ENCODE assay signal across 15 cellular contexts in genomic region chr3:139574026-139574947, GRCh38. TPM values are rescaled to one million over a fixed set of nuclear protein-coding genes. Genes with fewer than 3 reads are reported as not detected.
DNase-seq lines count a peak whose midpoint lies in the region; ATAC-seq and TF ChIP-seq lines count a peak whose summit lies in the region.
"Had no signal": no experiment of that assay in that cellular context is flagged by ENCODE, and none has a peak within 500 bp of the region (broad histone marks: within the 10 kb centered on the region; RNA-seq: fewer than 3 reads in every experiment).

No MANE protein-coding gene starts in this region.

- peaks cover 44% of the 10 kb centered on the region for H3K4me1 Mint-ChIP-seq in CD14-positive monocyte
- H3K4me1 Mint-ChIP-seq: activated CD8-positive, alpha-beta memory T cell treated with anti-CD3 and anti-CD28 coated beads, Interleukin-2, amount 10 ng/mL, durations not matched to agents 7 days and 5 days had no signal

- ATAC-seq in SK-N-SH treated with all-trans-retinoic acid at 6 μM for 48 hours: no peak
- no peak for ATAC-seq in GM19463 (IDR thresholded peaks at IDR 0.05; ENCODE audit: unreplicated experiment)
- no peak for ATAC-seq in GM18861 (IDR thresholded peaks at IDR 0.05; ENCODE audit: unreplicated experiment)
- ATAC-seq in HG02870 (IDR thresholded peaks at IDR 0.05; ENCODE audit: unreplicated experiment): no peak
- ATAC-seq: activated CD8-positive, alpha-beta memory T cell treated with anti-CD3 and anti-CD28 coated beads, Interleukin-2, amount 10 ng/mL, durations not matched to agents 7 days and 5 days; activated naive CD4-positive, alpha-beta T cell treated with anti-CD3 and anti-CD28 coated beads, Interleukin-2, amount 50 U/mL, for 72 hours; stimulated activated naive CD8-positive, alpha-beta T cell treated with anti-CD3 and anti-CD28 coated beads, Interleukin-15, Interleukin-2, amounts not matched to agents 100 U/mL and 50 U/mL, for 24 hours had no signal

- peaks cover 0 to 2% (median 1%) of the 10 kb centered on the region in 3 donors for H3K27me3 Mint-ChIP-seq in CD14-positive monocyte (ENCODE audit: low read depth in 3 of 3)
- H3K27me3 Mint-ChIP-seq: activated CD8-positive, alpha-beta memory T cell treated with anti-CD3 and anti-CD28 coated beads, Interleukin-2, amount 10 ng/mL, durations not matched to agents 7 days and 5 days had no signal

- H3K9me3 Mint-ChIP-seq in CD14-positive monocyte: peaks cover 2 to 9% (median 5%) of the 10 kb centered on the region in 7 donors

- intact Hi-C loops in CD14-positive monocyte (cut with micrococcal nuclease): no loop called here

- peak; percentile 20 for TF ChIP-seq CTCF in CD14-positive monocyte (IDR thresholded peaks at IDR 0.05)

- H3K27ac Mint-ChIP-seq in CD14-positive monocyte: peak overlapping the region in 3 of 7 donors; percentile 46 to 62 (median 60)
- H3K27ac Mint-ChIP-seq: activated CD8-positive, alpha-beta memory T cell treated with anti-CD3 and anti-CD28 coated beads, Interleukin-2, amount 10 ng/mL, durations not matched to agents 7 days and 5 days; activated naive CD4-positive, alpha-beta T cell treated with anti-CD3 and anti-CD28 coated beads, Interleukin-2, amount 50 U/mL, for 72 hours had no signal

- no peak overlapping the region for H3K4me3 Mint-ChIP-seq in CD14-positive monocyte
- H3K4me3 Mint-ChIP-seq: activated CD8-positive, alpha-beta memory T cell treated with anti-CD3 and anti-CD28 coated beads, Interleukin-2, amount 10 ng/mL, durations not matched to agents 7 days and 5 days had no signal

- no peak for DNase-seq in CD14-positive monocyte (ENCODE audit: low spot score)
- DNase-seq in NCI-H1092 treated with DMSO at 0.1 percent for 48 hours (lab: John Stamatoyannopoulos, UW): peak; percentile 80
- peak; percentile 11 for DNase-seq in iris pigment epithelial cell (ENCODE audit: low read depth)
- no peak for DNase-seq in ecto neural progenitor cell (ENCODE audit: low spot score)
- DNase-seq: activated CD8-positive, alpha-beta memory T cell treated with anti-CD3 and anti-CD28 coated beads, Interleukin-2, amount 10 ng/mL, durations not matched to agents 7 days and 5 days; AML-193; cortex of kidney; IMR-90; stimulated activated CD4-positive, alpha-beta T cell treated with anti-CD3 and anti-CD28 coated beads, Interleukin-4, amount 100 ng/mL, for 24 hours; stimulated activated naive CD8-positive, alpha-beta T cell treated with anti-CD3 and anti-CD28 coated beads, Interleukin-15, Interleukin-2, amounts not matched to agents 100 U/mL and 50 U/mL, for 24 hours had no signal

- peaks cover 6 to 15% of the 10 kb centered on the region in 2 donors for H3K36me3 Mint-ChIP-seq in CD14-positive monocyte
- H3K36me3 Mint-ChIP-seq: activated CD8-positive, alpha-beta memory T cell treated with anti-CD3 and anti-CD28 coated beads, Interleukin-2, amount 10 ng/mL, durations not matched to agents 7 days and 5 days had no signal

TF ChIP-seq in SK-N-SH treated with all-trans-retinoic acid at 6 μM for 48 hours, 23 proteins besides CTCF, POLR2A, EP300 and RAD21:
- peak; percentile 14; the same call in 1 of the 2 replicates for TF ChIP-seq TCF4 (CRISPR knock-in tag; IDR thresholded peaks at IDR 0.05; ENCODE audit: borderline replicate concordance)
- no peak for TF ChIP-seq TOX (CRISPR knock-in tag; IDR thresholded peaks at IDR 0.05; ENCODE audit: borderline replicate concordance)
TF ChIP-seq in SK-N-SH treated with all-trans-retinoic acid at 6 μM for 48 hours: peak in this region for 1.

RNA-seq across cellular contexts. Expression of gene RBP1, which starts 34.7 kb away (rescaled TPM):
- not detected for polyA plus RNA-seq in CD14-positive monocyte

Comparison
In these comparisons a context has a peak if more than half of its experiments do, and no peak if none do; other contexts are left out.
1. DNase-seq: peak in NCI-H1092 treated with DMSO at 0.1 percent for 48 hours (single experiment) and iris pigment epithelial cell (single experiment); none in CD14-positive monocyte (single experiment) and ecto neural progenitor cell (single experiment).